Comparison of ENCODE assay signal across 9 cellular contexts in genomic region chr5:119323630-119324000, GRCh38. TPM values are rescaled to one million over a fixed set of nuclear protein-coding genes. Genes with fewer than 3 reads are reported as not detected.
DNase-seq lines count a peak whose midpoint lies in the region; FAIRE-seq and TF ChIP-seq lines count a peak whose summit lies in the region.
"Had no signal": no experiment of that assay in that cellular context is flagged by ENCODE, and none has a peak within 500 bp of the region (broad histone marks: within the 10 kb centered on the region; RNA-seq: fewer than 3 reads in every experiment).

No MANE protein-coding gene starts in this region.

- no peak overlapping the region for H2AK5ac ChIP-seq in mesendoderm (ENCODE audit: low read length)

- no peak for TF ChIP-seq POLR2A in H54 (IDR thresholded peaks at IDR 0.05; ENCODE audit: low read depth, low read length)

- peaks cover 3% of the 10 kb centered on the region for H3K79me1 ChIP-seq in mesendoderm (ENCODE audit: low read length)

- H3K79me2 ChIP-seq in mesendoderm (ENCODE audit: control insufficient read depth, insufficient read depth, low read length), result no peaks in the 10 kb centered on the region

- peak overlapping the region; percentile 39 for H2BK15ac ChIP-seq in mesendoderm (replicated peaks; ENCODE audit: low read depth)

- CTCF ChIA-PET in CD8-positive, alpha-beta memory T cell (lab: Charles Lee), result interaction anchor here (0.9 to 1.2 kb wide), 4 partner anchors 11 to 46 kb away, joined by 3 read pairs; no protein-coding TSS in a partner anchor

- peak overlapping the region; percentile 20 for H3K9ac ChIP-seq in mesendoderm (ENCODE audit: low read length)

- no peaks in the 10 kb centered on the region for H3K9me3 Mint-ChIP-seq in CD8-positive, alpha-beta memory T cell
- H3K9me3 Mint-ChIP-seq: brain had no signal

- FAIRE-seq in H54 (lab: Jason Lieb, UNC), result no peak

- no peak overlapping the region for H3K4ac ChIP-seq in mesendoderm (ENCODE audit: low read depth, low read length)

- peak overlapping the region; percentile 71 for H3K27ac ChIP-seq in CD8-positive, alpha-beta memory T cell (ENCODE audit: low read depth, low read length)
- peak overlapping the region; percentile 80 to 82 for H3K27ac ChIP-seq in ascending aorta
- H3K27ac ChIP-seq in mesendoderm (ENCODE audit: low read depth, low read length), result no peak overlapping the region

- peak overlapping the region; percentile 47 to 93 (median 86) for H3K27ac Mint-ChIP-seq in CD8-positive, alpha-beta memory T cell

- H3K4me2 ChIP-seq in mesendoderm (ENCODE audit: low read length), result no peak overlapping the region

- H3K4me3 Mint-ChIP-seq in CD8-positive, alpha-beta memory T cell, result peak overlapping the region in 3 of 7 donors; percentile 7 to 51 (median 24)
- H3K4me3 Mint-ChIP-seq: brain had no signal

- peak overlapping the region; percentile 56 for H3K56ac ChIP-seq in mesendoderm (ENCODE audit: low read length)

- no peak overlapping the region for H4K5ac ChIP-seq in mesendoderm (ENCODE audit: low read length)

- peaks cover 0 to 13% (median 11%) of the 10 kb centered on the region in 3 donors for H3K36me3 Mint-ChIP-seq in CD8-positive, alpha-beta memory T cell
- H3K36me3 Mint-ChIP-seq: brain had no signal

- peaks cover 92 to 99% (median 98%) of the 10 kb centered on the region in 3 donors for H3K4me1 Mint-ChIP-seq in CD8-positive, alpha-beta memory T cell

- intact Hi-C loops in ascending aorta (cut with DNase I), result loop anchor here (5.0 kb wide), 1 partner anchor 36 kb away; no protein-coding TSS in a partner anchor

- no peak overlapping the region for H2BK120ac ChIP-seq in mesendoderm (ENCODE audit: low read depth, low read length)

- no peak overlapping the region for H3K18ac ChIP-seq in mesendoderm (ENCODE audit: low read length)

- H3K4me3 ChIP-seq in CD8-positive, alpha-beta memory T cell (ENCODE audit: low read length), result no peak overlapping the region
- H3K4me3 ChIP-seq in ascending aorta (peak overlapping the region in 1 of 2 donors; percentile 34), mesendoderm (ENCODE audit: low read length) (no peak overlapping the region)

- no peak for TF ChIP-seq CTCF in ascending aorta (IDR thresholded peaks at IDR 0.05)

- POLR2A ChIA-PET in CD8-positive, alpha-beta memory T cell (lab: Charles Lee), result interaction anchor here (1.3 kb wide), 1 partner anchor 10 kb away, joined by 7 read pairs; no protein-coding TSS in a partner anchor

- no peaks in the 10 kb centered on the region for H3K9me3 ChIP-seq in CD8-positive, alpha-beta memory T cell (ENCODE audit: low read length)
- no peaks in the 10 kb centered on the region for H3K9me3 ChIP-seq in ascending aorta

- DNase-seq in CD8-positive, alpha-beta memory T cell, result no peak
- DNase-seq in NCI-H1105 (lab: John Stamatoyannopoulos, UW) (peak; percentile 76), ascending aorta (ENCODE audit: low spot score in 2 of 2) (no peak), mesendoderm (peak; percentile 49), H54 (ENCODE audit: insufficient read length, low spot score) (no peak), NCI-H226 (no peak), T-helper 9 cell (no peak), anterior cingulate cortex (lab: John Stamatoyannopoulos, UW) (no peak)

- no peak overlapping the region for H4K8ac ChIP-seq in mesendoderm (ENCODE audit: low read depth, low read length)

- H3K36me3 ChIP-seq in CD8-positive, alpha-beta memory T cell (ENCODE audit: insufficient read depth, low read length), result no peaks in the 10 kb centered on the region
- no peaks in the 10 kb centered on the region for H3K36me3 ChIP-seq in ascending aorta
- no peaks in the 10 kb centered on the region for H3K36me3 ChIP-seq in mesendoderm (ENCODE audit: control insufficient read depth, insufficient read depth, low read length)

- H3K4me1 ChIP-seq in CD8-positive, alpha-beta memory T cell (ENCODE audit: insufficient read depth, low read length), result peaks cover 96% of the 10 kb centered on the region
- peaks cover 4 to 19% of the 10 kb centered on the region in 2 donors for H3K4me1 ChIP-seq in ascending aorta
- H3K4me1 ChIP-seq in mesendoderm (ENCODE audit: control insufficient read depth, low read depth, low read length), result peaks cover 20% of the 10 kb centered on the region

- no peaks in the 10 kb centered on the region for H3K27me3 Mint-ChIP-seq in CD8-positive, alpha-beta memory T cell
- H3K27me3 Mint-ChIP-seq: brain had no signal

- no peaks in the 10 kb centered on the region for H3K27me3 ChIP-seq in CD8-positive, alpha-beta memory T cell (ENCODE audit: insufficient read depth, low read length, poor library complexity, severe bottlenecking)
- H3K27me3 ChIP-seq in ascending aorta, result no peaks in the 10 kb centered on the region
- H3K27me3 ChIP-seq in mesendoderm (ENCODE audit: insufficient read depth, low read length, poor library complexity), result no peaks in the 10 kb centered on the region

- H3K23ac ChIP-seq in mesendoderm (ENCODE audit: low read length), result no peak overlapping the region

- no peak overlapping the region for H2BK5ac ChIP-seq in mesendoderm (ENCODE audit: low read length)

RNA-seq across cellular contexts. Expression of gene TNFAIP8, which starts 32.2 kb away (rescaled TPM):
- 100 to 1,000 TPM; 295 to 311 TPM for total RNA-seq in CD8-positive, alpha-beta memory T cell
- 207 TPM for polyA plus RNA-seq in CD8-positive, alpha-beta memory T cell
- total RNA-seq in ascending aorta, result 3.5 TPM
- 11.8 TPM for polyA plus RNA-seq in mesendoderm (2013, experiment 1 of 2)
- polyA plus RNA-seq in mesendoderm (2013, experiment 2 of 2), result 11.9 TPM

Comparison
In these comparisons a context has a peak if more than half of its experiments do, and no peak if none do; other contexts are left out.
1. DNase-seq: peak in NCI-H1105 (single experiment) and mesendoderm (single experiment); none in CD8-positive, alpha-beta memory T cell (0 of 5), ascending aorta (0 of 2), H54 (single experiment), NCI-H226 (single experiment), T-helper 9 cell (single experiment) and anterior cingulate cortex (0 of 58).
2. RNA of gene TNFAIP8, which starts 32.2 kb away (total RNA-seq): 295 to 311 TPM in CD8-positive, alpha-beta memory T cell; 3.5 TPM in ascending aorta (single experiment); every median in the first group is over 10 times any median in the second.